In genomic region chr1:53777272-53777671, GRCh38 we compare ENCODE assay signal across 13 cellular contexts.
"Had no signal": no experiment of that assay in that cellular context is flagged by ENCODE, and none has a peak within 500 bp of the region (broad histone marks: within the 10 kb centered on the region; RNA-seq: fewer than 3 reads in every experiment).

No MANE protein-coding gene starts in this region.

- H3K4me3 ChIP-seq: colonic mucosa, coronary artery, dorsolateral prefrontal cortex, esophagus muscularis mucosa, esophagus squamous epithelium, gastrocnemius medialis, gastroesophageal sphincter, heart left ventricle, heart right ventricle had no signal

- ATAC-seq: effector memory CD8-positive, alpha-beta T cell; esophagus mucosa; foreskin keratinocyte; gastrocnemius medialis; gastroesophageal sphincter; heart left ventricle; heart right ventricle had no signal

- H3K4me1 ChIP-seq: colonic mucosa, esophagus muscularis mucosa, esophagus squamous epithelium, foreskin keratinocyte, gastrocnemius medialis, gastroesophageal sphincter, heart left ventricle, heart right ventricle had no signal

- H3K9me3 ChIP-seq: colonic mucosa, esophagus muscularis mucosa, esophagus squamous epithelium, gastrocnemius medialis, gastroesophageal sphincter, heart left ventricle, heart right ventricle had no signal

- H3K36me3 ChIP-seq: colonic mucosa had no signal

- H3K27ac ChIP-seq: colonic mucosa, coronary artery, dorsolateral prefrontal cortex, epithelial cell of prostate, esophagus muscularis mucosa, esophagus squamous epithelium, foreskin keratinocyte, gastrocnemius medialis, gastroesophageal sphincter, heart left ventricle, heart right ventricle had no signal
